8 cellular contexts compared by ENCODE assay signal in the genomic region with DNA sequence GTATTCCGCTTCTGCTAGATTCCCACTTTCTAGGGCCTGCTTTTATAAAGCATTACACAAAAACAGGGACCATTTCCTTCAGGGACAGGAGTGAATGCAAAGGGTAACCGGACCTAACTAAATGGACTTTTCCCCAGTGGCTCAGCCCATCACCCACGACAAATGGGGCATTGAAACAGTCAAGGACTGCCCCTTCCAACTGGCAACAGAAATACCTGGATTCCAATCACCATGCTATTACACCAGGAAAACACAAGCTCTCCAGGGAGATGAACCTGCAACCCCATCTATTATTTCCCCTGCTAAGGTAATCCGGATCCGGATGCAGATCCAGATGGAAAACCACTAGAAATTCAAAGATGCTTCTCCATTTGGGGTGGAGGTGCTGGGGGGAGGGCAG. TPM values are rescaled to one million over a fixed set of nuclear protein-coding genes. Genes with fewer than 3 reads are reported as not detected.
A peak's percentile ranks its signal among the peaks of the same experiment; 100 is the strongest.
DNase-seq lines count a peak whose midpoint lies in the region; ATAC-seq, FAIRE-seq and TF ChIP-seq lines count a peak whose summit lies in the region.

No MANE protein-coding gene starts in this region.

- peaks cover 74% of the 10 kb centered on the region for H3K4me1 Mint-ChIP-seq in activated T-cell treated with anti-CD3 and anti-CD28 coated beads, Interleukin-2, amount 50 U/mL, for 72 hours (ENCODE audit: low read depth)
- H3K4me1 Mint-ChIP-seq in activated T-helper 1 cell treated with anti-CD3 and anti-CD28 coated beads, Interleukin-12 subunit alpha, Interleukin-12 subunit beta, Interleukin-2, Interleukin-4 antibody, amounts not matched to agents 30 ng/mL and 10 ng/mL and 1 ng/mL, durations not matched to agents 14 hours and 24 hours and 36 hours (ENCODE audit: low read depth): peaks cover 67% of the 10 kb centered on the region

- H3K9me3 Mint-ChIP-seq in activated T-cell treated with anti-CD3 and anti-CD28 coated beads, Interleukin-2, amount 50 U/mL, for 72 hours: no peaks in the 10 kb centered on the region
- H3K9me3 Mint-ChIP-seq in activated T-helper 1 cell treated with anti-CD3 and anti-CD28 coated beads, Interleukin-12 subunit alpha, Interleukin-12 subunit beta, Interleukin-2, Interleukin-4 antibody, amounts not matched to agents 30 ng/mL and 10 ng/mL and 1 ng/mL, durations not matched to agents 14 hours and 24 hours and 36 hours: no peaks in the 10 kb centered on the region

- peaks cover 41% of the 10 kb centered on the region for H3K79me2 ChIP-seq in keratinocyte (ENCODE audit: control insufficient read depth, insufficient read depth, low read length)

- H3K4me2 ChIP-seq in keratinocyte (ENCODE audit: control insufficient read depth, extremely low read depth, insufficient read depth, low read depth, low read length): peak overlapping the region; percentile 90

- TF ChIP-seq CTCF in keratinocyte (optimal IDR thresholded peaks at IDR 0.05 in 1 of 3, IDR thresholded peaks at IDR 0.05 in 1 of 3, conservative IDR thresholded peaks at IDR 0.05 in 1 of 3; ENCODE audit: extremely low read depth in 1 of 3, insufficient read depth in 2 of 3, low read length in 3 of 3) (no peak), tibial artery (IDR thresholded peaks at IDR 0.05) (no peak)

- FAIRE-seq in keratinocyte (lab: Jason Lieb, UNC): no peak

- peak overlapping the region; percentile 66 to 98 (median 97) for H3K4me3 ChIP-seq in keratinocyte (ENCODE audit: control insufficient read depth in 2 of 3, extremely low read depth in 1 of 3, insufficient read depth in 2 of 3, low read depth in 1 of 3, low read length in 3 of 3)
- peak overlapping the region; percentile 81 to 89 for H3K4me3 ChIP-seq in tibial artery

- H3K36me3 ChIP-seq in keratinocyte (ENCODE audit: control insufficient read depth in 2 of 2, extremely low read depth in 1 of 2, insufficient read depth in 2 of 2, low read length in 2 of 2): peaks cover 3 to 9% of the 10 kb centered on the region in 2 experiments
- no peaks in the 10 kb centered on the region for H3K36me3 ChIP-seq in tibial artery

- peak overlapping the region; percentile 98 to 99 for H3K4me3 Mint-ChIP-seq in activated T-cell treated with anti-CD3 and anti-CD28 coated beads, Interleukin-2, amount 50 U/mL, for 72 hours
- H3K4me3 Mint-ChIP-seq in activated T-helper 1 cell treated with anti-CD3 and anti-CD28 coated beads, Interleukin-12 subunit alpha, Interleukin-12 subunit beta, Interleukin-2, Interleukin-4 antibody, amounts not matched to agents 30 ng/mL and 10 ng/mL and 1 ng/mL, durations not matched to agents 14 hours and 24 hours and 36 hours: peak overlapping the region; percentile 100

- no peaks in the 10 kb centered on the region for H3K27me3 Mint-ChIP-seq in activated T-cell treated with anti-CD3 and anti-CD28 coated beads, Interleukin-2, amount 50 U/mL, for 72 hours (ENCODE audit: low read depth)
- H3K27me3 Mint-ChIP-seq in activated T-helper 1 cell treated with anti-CD3 and anti-CD28 coated beads, Interleukin-12 subunit alpha, Interleukin-12 subunit beta, Interleukin-2, Interleukin-4 antibody, amounts not matched to agents 30 ng/mL and 10 ng/mL and 1 ng/mL, durations not matched to agents 14 hours and 24 hours and 36 hours (ENCODE audit: insufficient read depth): peaks cover 2% of the 10 kb centered on the region

- peak overlapping the region; percentile 98 for H3K27ac Mint-ChIP-seq in activated T-cell treated with anti-CD3 and anti-CD28 coated beads, Interleukin-2, amount 50 U/mL, for 72 hours
- peak overlapping the region; percentile 99 for H3K27ac Mint-ChIP-seq in activated T-helper 1 cell treated with anti-CD3 and anti-CD28 coated beads, Interleukin-12 subunit alpha, Interleukin-12 subunit beta, Interleukin-2, Interleukin-4 antibody, amounts not matched to agents 30 ng/mL and 10 ng/mL and 1 ng/mL, durations not matched to agents 14 hours and 24 hours and 36 hours

- H3K9me1 ChIP-seq in keratinocyte (ENCODE audit: control insufficient read depth, extremely low read depth, insufficient read depth, low read length): no peaks in the 10 kb centered on the region

- H3K4me1 ChIP-seq in keratinocyte (ENCODE audit: control insufficient read depth, extremely low read depth, insufficient read depth, low read length) (peaks cover 19% of the 10 kb centered on the region), tibial artery (peaks cover 0 to 36% (median 20%) of the 10 kb centered on the region in 4 donors)

- H3K27ac ChIP-seq in keratinocyte (ENCODE audit: control insufficient read depth, insufficient read depth, low read length) (peak overlapping the region; percentile 76), tibial artery (peak overlapping the region; percentile 90 to 95)

- no peak for DNase-seq in activated T-cell treated with anti-CD3 and anti-CD28 coated beads, Interleukin-2, amount 50 U/mL, for 72 hours
- no peak for DNase-seq in activated T-cell treated with anti-CD3 and anti-CD28 coated beads, Interleukin-2, amount 50 U/mL, for 1 hour
- DNase-seq in activated T-helper 1 cell treated with anti-CD3 and anti-CD28 coated beads, Interleukin-12 subunit alpha, Interleukin-12 subunit beta, Interleukin-2, Interleukin-4 antibody, amounts not matched to agents 30 ng/mL and 10 ng/mL and 1 ng/mL, durations not matched to agents 14 hours and 24 hours and 36 hours (ENCODE audit: low spot score): no peak
- DNase-seq in keratinocyte (ENCODE audit: low read depth, low spot score) (no peak), tibial artery (no peak), 8988T (no peak)

- no peak for ATAC-seq in activated T-cell treated with anti-CD3 and anti-CD28 coated beads, Interleukin-2, amount 50 U/mL, for 72 hours (replicated peaks in 1 of 2)
- ATAC-seq in HG03457 (IDR thresholded peaks at IDR 0.05; ENCODE audit: unreplicated experiment) (no peak), GM18909 (IDR thresholded peaks at IDR 0.05; ENCODE audit: poor library complexity, unreplicated experiment) (no peak)

- H3K27me3 ChIP-seq in keratinocyte (ENCODE audit: control insufficient read depth, extremely low read depth, insufficient read depth, low read length): no peaks in the 10 kb centered on the region
- H3K27me3 ChIP-seq in tibial artery: peaks cover 0 to 4% of the 10 kb centered on the region in 2 donors

- intact Hi-C loops in activated T-helper 1 cell treated with anti-CD3 and anti-CD28 coated beads, Interleukin-12 subunit alpha, Interleukin-12 subunit beta, Interleukin-2, Interleukin-4 antibody, amounts not matched to agents 30 ng/mL and 10 ng/mL and 1 ng/mL, durations not matched to agents 14 hours and 24 hours and 36 hours (cut with micrococcal nuclease): loop anchor here (2.0 to 10.0 kb wide), 8 partner anchors 31 to 1147 kb away; a partner anchor contains a TSS
- intact Hi-C loops in tibial artery (cut with DNase I; ENCODE audit: low total_unique reads): loop anchor here (2.0 to 10.0 kb wide), 3 partner anchors 77 to 265 kb away; a partner anchor contains a TSS

- H3K9ac ChIP-seq in keratinocyte (ENCODE audit: control insufficient read depth, extremely low read depth, insufficient read depth, low read length): peak overlapping the region; percentile 85

- H4K20me1 ChIP-seq in keratinocyte (ENCODE audit: control insufficient read depth, extremely low read depth, insufficient read depth, low read length): no peaks in the 10 kb centered on the region

- peaks cover 7 to 21% of the 10 kb centered on the region in 2 donors for H3K36me3 Mint-ChIP-seq in activated T-cell treated with anti-CD3 and anti-CD28 coated beads, Interleukin-2, amount 50 U/mL, for 72 hours (ENCODE audit: insufficient read depth in 2 of 2)
- H3K36me3 Mint-ChIP-seq in activated T-helper 1 cell treated with anti-CD3 and anti-CD28 coated beads, Interleukin-12 subunit alpha, Interleukin-12 subunit beta, Interleukin-2, Interleukin-4 antibody, amounts not matched to agents 30 ng/mL and 10 ng/mL and 1 ng/mL, durations not matched to agents 14 hours and 24 hours and 36 hours (ENCODE audit: low read depth): peaks cover 21% of the 10 kb centered on the region

- peak overlapping the region; percentile 95 for H2AFZ ChIP-seq in keratinocyte (ENCODE audit: control insufficient read depth, low read length)

- dilution Hi-C loops in keratinocyte (cut with MboI; ENCODE audit: extremely low pct_ligation_motif_present, low sequenced_read_pairs): no loop called here

- H3K9me3 ChIP-seq in keratinocyte (ENCODE audit: control insufficient read depth, low read depth, low read length): no peaks in the 10 kb centered on the region
- H3K9me3 ChIP-seq in tibial artery: no peaks in the 10 kb centered on the region

RNA-seq across cellular contexts. Expression of a gene that starts 1.0 kb away (rescaled TPM):
- 100 to 1,000 TPM; 104 to 121 TPM for total RNA-seq in activated T-cell treated with anti-CD3 and anti-CD28 coated beads, Interleukin-2, amount 50 U/mL, for 72 hours
- total RNA-seq in activated T-helper 1 cell treated with anti-CD3 and anti-CD28 coated beads, Interleukin-12 subunit alpha, Interleukin-12 subunit beta, Interleukin-2, Interleukin-4 antibody, amounts not matched to agents 30 ng/mL and 10 ng/mL and 1 ng/mL, durations not matched to agents 14 hours and 24 hours and 36 hours: 87.3 and 89.9 TPM in 2 replicates
- 4.7 to 10.7 TPM (median 6.7 TPM) in 3 replicates for polyA plus RNA-seq in keratinocyte
- 4.4 TPM for polyA plus RNA-seq in keratinocyte (2011; ENCODE audit: low read depth)
- polyA plus RNA-seq in keratinocyte (2011; cell fraction: cytosol; rRNA removed): 3.6 and 6.4 TPM in 2 replicates
- 11.8 and 14.3 TPM in 2 replicates for polyA plus RNA-seq in keratinocyte (2011; cell fraction: nucleus; rRNA removed)
- 3.0 and 7.4 TPM in 2 replicates for polyA plus RNA-seq in keratinocyte (2012; ENCODE audit: low replicate concordance)
- 4.3 to 20.2 TPM (median 5.9 TPM) in 3 replicates for polyA minus RNA-seq in keratinocyte
- 8.4 TPM for polyA minus RNA-seq in keratinocyte (2011; cell fraction: cytosol; rRNA and poly(A)+ RNA removed)
- 10.1 and 18.2 TPM in 2 replicates for polyA minus RNA-seq in keratinocyte (2011; cell fraction: nucleus; rRNA and poly(A)+ RNA removed)

RNA-seq across cellular contexts. Expression of a gene that starts 1.3 kb away (rescaled TPM):
- total RNA-seq in activated T-cell treated with anti-CD3 and anti-CD28 coated beads, Interleukin-2, amount 50 U/mL, for 72 hours: 10 to 100 TPM; 34.0 to 36.6 TPM
- 32.6 and 34.2 TPM in 2 replicates for total RNA-seq in activated T-helper 1 cell treated with anti-CD3 and anti-CD28 coated beads, Interleukin-12 subunit alpha, Interleukin-12 subunit beta, Interleukin-2, Interleukin-4 antibody, amounts not matched to agents 30 ng/mL and 10 ng/mL and 1 ng/mL, durations not matched to agents 14 hours and 24 hours and 36 hours
- 6.9 to 12.3 TPM (median 8.5 TPM) in 3 replicates for polyA plus RNA-seq in keratinocyte
- polyA plus RNA-seq in keratinocyte (2011; ENCODE audit: low read depth): 16.4 TPM
- polyA plus RNA-seq in keratinocyte (2011; cell fraction: cytosol; rRNA removed): 6.4 and 7.6 TPM in 2 replicates
- 7.9 and 8.6 TPM in 2 replicates for polyA plus RNA-seq in keratinocyte (2011; cell fraction: nucleus; rRNA removed)
- 8.7 and 13.4 TPM in 2 replicates for polyA plus RNA-seq in keratinocyte (2012; ENCODE audit: low replicate concordance)
- polyA minus RNA-seq in keratinocyte: 8.6 to 12.4 TPM (median 10.5 TPM) in 3 replicates
- polyA minus RNA-seq in keratinocyte (2011; cell fraction: cytosol; rRNA and poly(A)+ RNA removed): 8.4 TPM
- 7.4 and 8.8 TPM in 2 replicates for polyA minus RNA-seq in keratinocyte (2011; cell fraction: nucleus; rRNA and poly(A)+ RNA removed)

RNA-seq across cellular contexts. Expression of a gene that starts 39.7 kb away (rescaled TPM):
- total RNA-seq in activated T-cell treated with anti-CD3 and anti-CD28 coated beads, Interleukin-2, amount 50 U/mL, for 72 hours: 10 to 100 TPM; 37.8 to 40.0 TPM
- 70.8 and 72.5 TPM in 2 replicates for total RNA-seq in activated T-helper 1 cell treated with anti-CD3 and anti-CD28 coated beads, Interleukin-12 subunit alpha, Interleukin-12 subunit beta, Interleukin-2, Interleukin-4 antibody, amounts not matched to agents 30 ng/mL and 10 ng/mL and 1 ng/mL, durations not matched to agents 14 hours and 24 hours and 36 hours
- 174 to 294 TPM (median 210 TPM) in 3 replicates for polyA plus RNA-seq in keratinocyte
- 30.4 TPM for polyA plus RNA-seq in keratinocyte (2011; ENCODE audit: low read depth)
- 206 and 358 TPM in 2 replicates for polyA plus RNA-seq in keratinocyte (2011; cell fraction: cytosol; rRNA removed)
- 41.7 and 63.8 TPM in 2 replicates for polyA plus RNA-seq in keratinocyte (2011; cell fraction: nucleus; rRNA removed)
- polyA plus RNA-seq in keratinocyte (2012; ENCODE audit: low replicate concordance): 57.8 and 153 TPM in 2 replicates
- 95.1 to 122 TPM (median 95.3 TPM) in 3 replicates for polyA minus RNA-seq in keratinocyte
- 136 TPM for polyA minus RNA-seq in keratinocyte (2011; cell fraction: cytosol; rRNA and poly(A)+ RNA removed)
- polyA minus RNA-seq in keratinocyte (2011; cell fraction: nucleus; rRNA and poly(A)+ RNA removed): 20.0 and 26.1 TPM in 2 replicates
